15 cellular contexts compared by ENCODE assay signal in genomic region chr21:33406493-33406892, GRCh38. TPM values are rescaled to one million over a fixed set of nuclear protein-coding genes. Genes with fewer than 3 reads are reported as not detected.
DNase-seq lines count a peak whose midpoint lies in the region; ATAC-seq and TF ChIP-seq lines count a peak whose summit lies in the region.
"Had no signal": no experiment of that assay in that cellular context is flagged by ENCODE, and none has a peak within 500 bp of the region (broad histone marks: within the 10 kb centered on the region; RNA-seq: fewer than 3 reads in every experiment).

No MANE protein-coding gene starts in this region.

- TF ChIP-seq POLR2A in esophagus squamous epithelium (IDR thresholded peaks at IDR 0.05): no peak

- H3K36me3 ChIP-seq in esophagus squamous epithelium: peaks cover 0 to 18% (median 1%) of the 10 kb centered on the region in 3 donors

- intact Hi-C loops in activated CD4-positive, alpha-beta memory T cell treated with anti-CD3 and anti-CD28 coated beads for 36 hours (cut with micrococcal nuclease): loop anchor here (1.0 kb wide), 1 partner anchor 28 kb away; no protein-coding TSS in a partner anchor
- intact Hi-C loops in esophagus squamous epithelium (cut with DNase I): no loop called here

- peaks cover 11% of the 10 kb centered on the region for H3K27me3 Mint-ChIP-seq in activated CD4-positive, alpha-beta memory T cell treated with anti-CD3 and anti-CD28 coated beads for 36 hours
- H3K27me3 Mint-ChIP-seq in activated CD4-positive, alpha-beta memory T cell treated with anti-CD3 and anti-CD28 coated beads, Interleukin-2, amount 10 ng/mL, durations not matched to agents 7 days and 5 days: peaks cover 45% of the 10 kb centered on the region

- CTCF ChIA-PET in activated CD4-positive, alpha-beta memory T cell treated with anti-CD3 and anti-CD28 coated beads for 36 hours (lab: Charles Lee): interaction anchor here (0.6 to 2.4 kb wide), 7 partner anchors 22 to 209 kb away, joined by 3 to 11 read pairs (median 8); no protein-coding TSS in a partner anchor
- CTCF ChIA-PET in activated CD4-positive, alpha-beta memory T cell treated with anti-CD3 and anti-CD28 coated beads, Interleukin-2, amount 10 ng/mL, durations not matched to agents 7 days and 5 days (lab: Charles Lee): interaction anchor here (1.8 kb wide), 1 partner anchor 46 kb away, joined by 6 read pairs; no protein-coding TSS in a partner anchor
- CTCF ChIA-PET in RWPE1 (lab: Yijun Ruan, JAX): no interaction called here

- WGBS in esophagus squamous epithelium, 2 donors: 35 to 44% methylated on average over 5 of the region's 5 CpGs

- no peak for TF ChIP-seq CTCF in RWPE1 (conservative IDR thresholded peaks at IDR 0.05; ENCODE audit: low read depth)
- no peak for TF ChIP-seq CTCF in esophagus squamous epithelium (IDR thresholded peaks at IDR 0.05)

- no peak overlapping the region for H3K4me3 ChIP-seq in esophagus squamous epithelium

- peaks cover 51% of the 10 kb centered on the region for H3K4me1 Mint-ChIP-seq in activated CD4-positive, alpha-beta memory T cell treated with anti-CD3 and anti-CD28 coated beads for 36 hours (ENCODE audit: low read depth)
- peaks cover 10% of the 10 kb centered on the region for H3K4me1 Mint-ChIP-seq in activated CD4-positive, alpha-beta memory T cell treated with anti-CD3 and anti-CD28 coated beads, Interleukin-2, amount 10 ng/mL, durations not matched to agents 7 days and 5 days

- DNase-seq in activated CD4-positive, alpha-beta memory T cell treated with anti-CD3 and anti-CD28 coated beads for 36 hours: peak; percentile 56
- DNase-seq in activated CD4-positive, alpha-beta memory T cell treated with anti-CD3 and anti-CD28 coated beads, Interleukin-2, amount 10 ng/mL, durations not matched to agents 7 days and 5 days: no peak
- DNase-seq in RWPE1 (ENCODE audit: low spot score) (no peak), esophagus squamous epithelium (lab: John Stamatoyannopoulos, UW) (no peak), T-helper 1 cell (no peak), SIG-M5 treated with dmso at 0.1 percent for 504 hours (lab: John Stamatoyannopoulos, UW; ENCODE audit: unreplicated experiment) (no peak)
- no peak for DNase-seq in stimulated activated naive CD8-positive, alpha-beta T cell treated with anti-CD3 and anti-CD28 coated beads, Interleukin-15, Interleukin-2, amounts not matched to agents 100 U/mL and 50 U/mL, for 24 hours
- DNase-seq in activated CD4-positive, CD25-positive, alpha-beta regulatory T cell (lab: John Stamatoyannopoulos, UW): no peak
- DNase-seq: anterior cingulate cortex, cortex of kidney, HFFc6, nephron progenitor cell had no signal

- no peaks in the 10 kb centered on the region for H3K9me3 ChIP-seq in esophagus squamous epithelium

- H3K4me1 ChIP-seq in esophagus squamous epithelium: peaks cover 31 to 86% (median 37%) of the 10 kb centered on the region in 3 donors

- ATAC-seq in stimulated activated naive CD8-positive, alpha-beta T cell treated with anti-CD3 and anti-CD28 coated beads, Interleukin-15, Interleukin-2, amounts not matched to agents 100 U/mL and 50 U/mL, for 24 hours: peak; percentile 32
- ATAC-seq: esophagus mucosa, sciatic nerve had no signal

- H3K27ac Mint-ChIP-seq in activated CD4-positive, alpha-beta memory T cell treated with anti-CD3 and anti-CD28 coated beads for 36 hours: peak overlapping the region; percentile 23
- H3K27ac Mint-ChIP-seq in activated CD4-positive, alpha-beta memory T cell treated with anti-CD3 and anti-CD28 coated beads, Interleukin-2, amount 10 ng/mL, durations not matched to agents 7 days and 5 days: no peak overlapping the region
- H3K27ac Mint-ChIP-seq: HFFc6; nephron progenitor cell; T-helper 1 cell treated with Interleukin-12 subunit alpha and Interleukin-12 subunit beta and Interleukin-4 antibody, amounts not matched to agents 30 μg/mL and 1 μg/mL, for 36 hours had no signal

- peak overlapping the region; percentile 96 for H3K27ac ChIP-seq in RWPE1
- peak overlapping the region in 3 of 4 donors; percentile 98 to 99 (median 99) for H3K27ac ChIP-seq in esophagus squamous epithelium

- H3K36me3 Mint-ChIP-seq in activated CD4-positive, alpha-beta memory T cell treated with anti-CD3 and anti-CD28 coated beads for 36 hours: peaks cover 18% of the 10 kb centered on the region
- no peaks in the 10 kb centered on the region for H3K36me3 Mint-ChIP-seq in activated CD4-positive, alpha-beta memory T cell treated with anti-CD3 and anti-CD28 coated beads, Interleukin-2, amount 10 ng/mL, durations not matched to agents 7 days and 5 days (ENCODE audit: low read depth)

- no peaks in the 10 kb centered on the region for H3K9me3 Mint-ChIP-seq in activated CD4-positive, alpha-beta memory T cell treated with anti-CD3 and anti-CD28 coated beads for 36 hours
- no peaks in the 10 kb centered on the region for H3K9me3 Mint-ChIP-seq in activated CD4-positive, alpha-beta memory T cell treated with anti-CD3 and anti-CD28 coated beads, Interleukin-2, amount 10 ng/mL, durations not matched to agents 7 days and 5 days
- H3K9me3 Mint-ChIP-seq: HFFc6; nephron progenitor cell; T-helper 1 cell treated with Interleukin-12 subunit alpha and Interleukin-12 subunit beta and Interleukin-4 antibody, amounts not matched to agents 30 μg/mL and 1 μg/mL, for 36 hours had no signal

- H3K4me3 Mint-ChIP-seq in activated CD4-positive, alpha-beta memory T cell treated with anti-CD3 and anti-CD28 coated beads for 36 hours: no peak overlapping the region
- H3K4me3 Mint-ChIP-seq in activated CD4-positive, alpha-beta memory T cell treated with anti-CD3 and anti-CD28 coated beads, Interleukin-2, amount 10 ng/mL, durations not matched to agents 7 days and 5 days: no peak overlapping the region
- H3K4me3 Mint-ChIP-seq: HFFc6; nephron progenitor cell; T-helper 1 cell treated with Interleukin-12 subunit alpha and Interleukin-12 subunit beta and Interleukin-4 antibody, amounts not matched to agents 30 μg/mL and 1 μg/mL, for 36 hours had no signal

- peaks cover 0 to 5% (median 0%) of the 10 kb centered on the region in 4 donors for H3K27me3 ChIP-seq in esophagus squamous epithelium

- POLR2A ChIA-PET in activated CD4-positive, alpha-beta memory T cell treated with anti-CD3 and anti-CD28 coated beads for 36 hours (lab: Charles Lee): interaction anchor here (0.6 to 3.1 kb wide), 4 partner anchors 22 to 74 kb away, joined by 3 to 18 read pairs (median 6); partner anchors contain the start of gene TMEM50B
- POLR2A ChIA-PET in activated CD4-positive, alpha-beta memory T cell treated with anti-CD3 and anti-CD28 coated beads, Interleukin-2, amount 10 ng/mL, durations not matched to agents 7 days and 5 days (lab: Charles Lee): no interaction called here
- POLR2A ChIA-PET in RWPE1 (lab: Yijun Ruan, JAX; ENCODE audit: low non-redundant PET): interaction anchor here (0.7 kb wide), 2 partner anchors 10 to 22 kb away, joined by 4 to 5 read pairs; no protein-coding TSS in a partner anchor

RNA-seq across cellular contexts. Expression of gene IFNGR2, which starts 3.3 kb away (rescaled TPM):
- 10 to 100 TPM; 14.3 to 17.0 TPM for total RNA-seq in activated CD4-positive, alpha-beta memory T cell treated with anti-CD3 and anti-CD28 coated beads for 36 hours
- total RNA-seq in activated CD4-positive, alpha-beta memory T cell treated with anti-CD3 and anti-CD28 coated beads, Interleukin-2, amount 10 ng/mL, durations not matched to agents 7 days and 5 days: 1 to 10 TPM; 4.6 to 4.7 TPM
- 10 to 100 TPM; 43.0 to 65.6 (median 61.1) TPM for total RNA-seq in esophagus squamous epithelium
